Comparison of ENCODE assay signal across 10 cellular contexts in genomic region chr20:34268851-34269668, GRCh38. TPM values are rescaled to one million over a fixed set of nuclear protein-coding genes. Genes with fewer than 3 reads are reported as not detected.
DNase-seq lines count a peak whose midpoint lies in the region; ATAC-seq, FAIRE-seq and TF ChIP-seq lines count a peak whose summit lies in the region.
"Had no signal": no experiment of that assay in that cellular context is flagged by ENCODE, and none has a peak within 500 bp of the region (broad histone marks: within the 10 kb centered on the region; RNA-seq: fewer than 3 reads in every experiment).

No MANE protein-coding gene starts in this region.

- H3K27ac ChIP-seq in endothelial cell of umbilical vein (ENCODE audit: insufficient read depth, low read depth, low read length), result no peak overlapping the region
- no peak overlapping the region for H3K27ac ChIP-seq in mucosa of rectum (ENCODE audit: low read depth in 2 of 2, low read length in 2 of 2)
- no peak overlapping the region for H3K27ac ChIP-seq in upper lobe of right lung

- H4K20me1 ChIP-seq in endothelial cell of umbilical vein (replicated peaks; ENCODE audit: control insufficient read depth, extremely low read depth, insufficient read depth, low read length), result no peaks in the 10 kb centered on the region

- H3K9me3 ChIP-seq in endothelial cell of umbilical vein (replicated peaks; ENCODE audit: control insufficient read depth, insufficient read depth, low read length) (no peaks in the 10 kb centered on the region), mucosa of rectum (ENCODE audit: control insufficient read depth in 2 of 2, low read length in 2 of 2) (no peaks in the 10 kb centered on the region), upper lobe of right lung (no peaks in the 10 kb centered on the region)

- peaks cover 11% of the 10 kb centered on the region for H3K36me3 Mint-ChIP-seq in activated B cell treated with CpG ODN at 0.5 μM for 24 hours (ENCODE audit: low read depth)

- no TSS peak for BruUV-seq in endothelial cell of umbilical vein (replicated peaks; lab: Mats Ljungman, UMichigan)

- H3K27me3 ChIP-seq in endothelial cell of umbilical vein (ENCODE audit: control insufficient read depth in 2 of 2, insufficient read depth in 2 of 2, low read length in 2 of 2) (no peaks in the 10 kb centered on the region), mucosa of rectum (ENCODE audit: control insufficient read depth in 2 of 2, insufficient read depth in 2 of 2, low read length in 2 of 2) (no peaks in the 10 kb centered on the region), upper lobe of right lung (no peaks in the 10 kb centered on the region)

- H2AFZ ChIP-seq in endothelial cell of umbilical vein (ENCODE audit: low read depth, low read length), result peak overlapping the region; percentile 69

- peaks cover 5% of the 10 kb centered on the region for H3K4me1 ChIP-seq in endothelial cell of umbilical vein (ENCODE audit: control insufficient read depth, extremely low read depth, insufficient read depth, low read length)
- H3K4me1 ChIP-seq in mucosa of rectum (ENCODE audit: control insufficient read depth in 2 of 2, insufficient read depth in 2 of 2, low read length in 2 of 2), result peaks cover 0 to 2% of the 10 kb centered on the region in 2 donors
- peaks cover 4% of the 10 kb centered on the region for H3K4me1 ChIP-seq in upper lobe of right lung

- CTCF ChIA-PET in activated B cell treated with CpG ODN at 0.5 μM for 24 hours (lab: Charles Lee), result interaction anchor here (0.7 kb wide), 1 partner anchor 30 kb away, joined by 3 read pairs; no protein-coding TSS in a partner anchor
- CTCF ChIA-PET in endothelial cell of umbilical vein (lab: Charles Lee), result interaction anchor here (1.0 to 3.6 kb wide), 3 partner anchors 9 to 78 kb away, joined by 3 to 19 read pairs (median 3); no protein-coding TSS in a partner anchor

- TF ChIP-seq POLR2A in endothelial cell of umbilical vein (IDR thresholded peaks at IDR 0.05; ENCODE audit: low read depth, low read length), result no peak

- H3K79me2 ChIP-seq in endothelial cell of umbilical vein (ENCODE audit: control insufficient read depth, insufficient read depth, low read length), result no peaks in the 10 kb centered on the region

- TF ChIP-seq CTCF in activated B cell treated with CpG ODN at 0.5 μM for 24 hours (IDR thresholded peaks at IDR 0.05) (no peak), endothelial cell of umbilical vein (IDR thresholded peaks at IDR 0.05; ENCODE audit: extremely low read depth in 1 of 2, insufficient read depth in 1 of 2, low read depth in 1 of 2, low read length in 2 of 2) (no peak), upper lobe of right lung (IDR thresholded peaks at IDR 0.05) (no peak)

- POLR2A ChIA-PET in activated B cell treated with CpG ODN at 0.5 μM for 24 hours (lab: Charles Lee) (interaction anchor here (0.7 kb wide), 2 partner anchors 33 to 234 kb away, joined by 3 to 9 read pairs; no protein-coding TSS in a partner anchor), endothelial cell of umbilical vein (lab: Charles Lee) (no interaction called here)

- H3K9me3 Mint-ChIP-seq in activated B cell treated with CpG ODN at 0.5 μM for 24 hours, result no peaks in the 10 kb centered on the region

- ATAC-seq in activated B cell treated with CpG ODN at 0.5 μM for 24 hours (ENCODE audit: low read depth), result peak; percentile 56
- peak; percentile 84 for ATAC-seq in upper lobe of right lung
- no peak for ATAC-seq in HG02970 (IDR thresholded peaks at IDR 0.05; ENCODE audit: low FRiP score, unreplicated experiment)
- ATAC-seq in GM18867 (IDR thresholded peaks at IDR 0.05; ENCODE audit: unreplicated experiment), result no peak

- no peaks in the 10 kb centered on the region for H3K9me1 ChIP-seq in endothelial cell of umbilical vein (replicated peaks; ENCODE audit: control insufficient read depth, extremely low read depth, insufficient read depth, low read length)

- peak overlapping the region; percentile 62 for H3K4me3 Mint-ChIP-seq in activated B cell treated with CpG ODN at 0.5 μM for 24 hours

- H3K4me1 Mint-ChIP-seq in activated B cell treated with CpG ODN at 0.5 μM for 24 hours, result peaks cover 6% of the 10 kb centered on the region

- H3K4me3 ChIP-seq in endothelial cell of umbilical vein (replicated peaks in 1 of 3; ENCODE audit: insufficient read depth in 1 of 3, low read depth in 1 of 3, low read length in 3 of 3), result peak overlapping the region; percentile 26 to 51 (median 28)
- H3K4me3 ChIP-seq in mucosa of rectum (ENCODE audit: low read length in 2 of 2), result peak overlapping the region; percentile 64 to 71
- peak overlapping the region; percentile 49 for H3K4me3 ChIP-seq in upper lobe of right lung

- intact Hi-C loops in activated B cell treated with CpG ODN at 0.5 μM for 24 hours (cut with micrococcal nuclease) (no loop called here), endothelial cell of umbilical vein (cut with micrococcal nuclease) (loop anchor here (1.0 kb wide), 1 partner anchor 79 kb away; no protein-coding TSS in a partner anchor), upper lobe of right lung (cut with DNase I) (no loop called here)

- dilution Hi-C loops in endothelial cell of umbilical vein (cut with MboI; ENCODE audit: extremely low pct_ligation_motif_present, low sequenced_read_pairs), result no loop called here

- H3K27me3 Mint-ChIP-seq in activated B cell treated with CpG ODN at 0.5 μM for 24 hours, result peaks cover 3% of the 10 kb centered on the region

- H3K4me2 ChIP-seq in endothelial cell of umbilical vein (ENCODE audit: insufficient read depth, low read length), result peak overlapping the region; percentile 71

- H3K9ac ChIP-seq in endothelial cell of umbilical vein (replicated peaks; ENCODE audit: extremely low read depth, insufficient read depth, low read length) (peak overlapping the region; percentile 60), mucosa of rectum (ENCODE audit: low read depth in 1 of 2, low read length in 2 of 2) (peak overlapping the region; percentile 26 to 58)

- peak; percentile 77 for FAIRE-seq in endothelial cell of umbilical vein (lab: Jason Lieb, UNC)

- H3K27ac Mint-ChIP-seq in activated B cell treated with CpG ODN at 0.5 μM for 24 hours, result no peak overlapping the region

- peak; percentile 33 for DNase-seq in AG08395 (ENCODE audit: low spot score)
- peak; percentile 25 for DNase-seq in activated B cell treated with CpG ODN at 0.5 μM for 24 hours
- peak; percentile 39 for DNase-seq in endothelial cell of umbilical vein (ENCODE audit: low read depth, low spot score)
- peak; percentile 71 for DNase-seq in upper lobe of right lung
- DNase-seq in HK-2 (ENCODE audit: unreplicated experiment), result no peak

- H3K36me3 ChIP-seq in endothelial cell of umbilical vein (ENCODE audit: control insufficient read depth in 2 of 2, extremely low read depth in 1 of 2, insufficient read depth in 2 of 2, low read length in 2 of 2), result no peaks in the 10 kb centered on the region
- H3K36me3 ChIP-seq in mucosa of rectum (ENCODE audit: control insufficient read depth in 2 of 2, insufficient read depth in 2 of 2, low read length in 2 of 2), result peaks cover 1 to 6% of the 10 kb centered on the region in 2 donors
- H3K36me3 ChIP-seq in upper lobe of right lung, result no peaks in the 10 kb centered on the region

TF ChIP-seq in endothelial cell of umbilical vein, 7 proteins besides CTCF, POLR2A, EP300 and RAD21:
- TF ChIP-seq MYC (IDR thresholded peaks at IDR 0.05; ENCODE audit: low read depth, low read length), result no peak
- no peak for TF ChIP-seq FOS (IDR thresholded peaks at IDR 0.05; ENCODE audit: borderline replicate concordance, insufficient read depth, low read length)
- no peak for TF ChIP-seq GATA2 (IDR thresholded peaks at IDR 0.05; ENCODE audit: insufficient read depth, insufficient read length, low read depth, low read length)
- no peak for TF ChIP-seq EZH2 (IDR thresholded peaks at IDR 0.05; ENCODE audit: borderline replicate concordance, low read depth, low read length, severe bottlenecking)
- no peak for TF ChIP-seq POLR2AphosphoS5 (IDR thresholded peaks at IDR 0.05; ENCODE audit: insufficient read depth, low read depth, low read length)
TF ChIP-seq in endothelial cell of umbilical vein: peak in this region for 0.

RNA-seq across cellular contexts. Expression of gene ASIP, which starts 27.8 kb away (rescaled TPM):
- not detected in 2 replicates for total RNA-seq in activated B cell treated with CpG ODN at 0.5 μM for 24 hours
- total RNA-seq in endothelial cell of umbilical vein, result not detected in 2 replicates
- polyA plus RNA-seq in endothelial cell of umbilical vein, result not detected in 2 replicates
- not detected in 2 replicates for polyA plus RNA-seq in endothelial cell of umbilical vein (2011; cell fraction: cytosol; rRNA removed)
- polyA plus RNA-seq in endothelial cell of umbilical vein (2011; cell fraction: nucleus; rRNA removed), result not detected in 2 replicates
- not detected in 2 replicates for polyA plus RNA-seq in endothelial cell of umbilical vein (2012)
- not detected in 2 replicates for polyA minus RNA-seq in endothelial cell of umbilical vein
- polyA minus RNA-seq in endothelial cell of umbilical vein (2011; cell fraction: cytosol; rRNA and poly(A)+ RNA removed), result not detected
- polyA minus RNA-seq in endothelial cell of umbilical vein (2011; cell fraction: nucleus; rRNA and poly(A)+ RNA removed), result not detected in 2 replicates
- total RNA-seq in upper lobe of right lung, result not detected
- total RNA-seq: Daoy; T-helper 1 cell treated with Interleukin-12 subunit alpha and Interleukin-12 subunit beta and Interleukin-4 antibody, amounts not matched to agents 30 ng/mL and 1 ng/mL, for 36 hours had no signal

RNA-seq across cellular contexts. Expression of gene AHCY, which starts 34.1 kb away (rescaled TPM):
- total RNA-seq in activated B cell treated with CpG ODN at 0.5 μM for 24 hours (77.9 and 83.5 TPM in 2 replicates), endothelial cell of umbilical vein (94.7 and 101 TPM in 2 replicates), upper lobe of right lung (59.6 TPM)
- 150 and 168 TPM in 2 replicates for polyA plus RNA-seq in endothelial cell of umbilical vein
- 133 and 134 TPM in 2 replicates for polyA plus RNA-seq in endothelial cell of umbilical vein (2011; cell fraction: cytosol; rRNA removed)
- polyA plus RNA-seq in endothelial cell of umbilical vein (2011; cell fraction: nucleus; rRNA removed), result 74.0 and 82.1 TPM in 2 replicates
- polyA plus RNA-seq in endothelial cell of umbilical vein (2012), result 125 and 158 TPM in 2 replicates
- 194 and 239 TPM in 2 replicates for polyA minus RNA-seq in endothelial cell of umbilical vein
- polyA minus RNA-seq in endothelial cell of umbilical vein (2011; cell fraction: cytosol; rRNA and poly(A)+ RNA removed), result 245 TPM
- 26.6 and 31.0 TPM in 2 replicates for polyA minus RNA-seq in endothelial cell of umbilical vein (2011; cell fraction: nucleus; rRNA and poly(A)+ RNA removed)

Comparison
In these comparisons a context has a peak if more than half of its experiments do, and no peak if none do; other contexts are left out.
1. ATAC-seq: peak in activated B cell treated with CpG ODN at 0.5 μM for 24 hours (single experiment) and upper lobe of right lung (single experiment); none in HG02970 (single experiment) and GM18867 (single experiment).
2. Peak in every context shown above with its lines, with median percentiles within 50 percentile points of each other: H3K4me3 ChIP-seq.